Comparison of ENCODE assay signal across 1 cellular context in the genomic region with DNA sequence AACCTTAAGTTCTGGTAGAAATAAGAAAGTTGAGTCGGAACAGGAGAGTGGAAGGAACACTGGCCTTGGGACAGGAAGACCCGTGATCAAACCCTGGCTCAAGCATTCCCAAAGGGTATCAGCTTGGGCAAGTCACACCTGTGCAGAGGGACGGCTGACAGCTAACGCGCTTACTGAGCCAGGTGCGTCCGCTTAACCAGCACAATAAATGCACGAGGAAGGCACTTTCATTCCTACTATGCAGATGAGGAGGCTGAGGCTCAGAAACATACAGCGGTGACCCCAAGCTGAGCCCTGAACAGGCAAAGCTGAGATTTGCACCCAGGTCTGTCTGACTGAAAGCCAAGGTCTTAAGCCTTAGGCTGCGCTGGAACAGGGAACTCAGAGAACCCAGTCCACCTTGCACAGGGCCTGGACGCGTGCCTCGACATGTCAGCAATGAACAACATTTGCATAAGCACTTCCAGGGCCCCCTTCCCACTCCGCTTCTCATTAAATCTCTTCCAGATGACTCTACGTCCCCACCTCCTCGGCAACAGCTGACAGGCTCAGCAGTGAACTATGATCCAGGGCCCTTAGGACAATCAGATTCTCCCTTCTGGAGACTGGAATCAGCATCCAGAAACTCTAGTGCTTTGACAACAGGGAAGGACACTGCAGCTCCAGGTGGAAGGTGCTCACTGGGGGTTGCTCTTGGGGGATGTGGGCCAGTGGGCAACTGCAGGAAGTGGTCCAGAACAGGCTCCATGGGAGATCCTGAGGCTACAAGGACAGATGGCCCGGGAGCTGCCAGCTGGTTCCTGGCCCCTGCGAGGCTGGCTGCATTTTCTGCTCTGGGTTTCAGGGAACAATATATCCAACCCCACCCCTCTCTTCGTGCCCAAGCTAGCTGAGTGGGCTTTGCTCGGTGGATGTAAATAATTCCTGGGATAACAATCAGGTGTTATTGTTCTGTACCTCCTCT.
TF ChIP-seq lines count a peak whose summit lies in the region.

No MANE protein-coding gene starts in this region.

TF ChIP-seq in GM23338, 12 proteins besides CTCF, POLR2A, EP300 and RAD21 (continued from another document):
- TF ChIP-seq, protein P1, sequence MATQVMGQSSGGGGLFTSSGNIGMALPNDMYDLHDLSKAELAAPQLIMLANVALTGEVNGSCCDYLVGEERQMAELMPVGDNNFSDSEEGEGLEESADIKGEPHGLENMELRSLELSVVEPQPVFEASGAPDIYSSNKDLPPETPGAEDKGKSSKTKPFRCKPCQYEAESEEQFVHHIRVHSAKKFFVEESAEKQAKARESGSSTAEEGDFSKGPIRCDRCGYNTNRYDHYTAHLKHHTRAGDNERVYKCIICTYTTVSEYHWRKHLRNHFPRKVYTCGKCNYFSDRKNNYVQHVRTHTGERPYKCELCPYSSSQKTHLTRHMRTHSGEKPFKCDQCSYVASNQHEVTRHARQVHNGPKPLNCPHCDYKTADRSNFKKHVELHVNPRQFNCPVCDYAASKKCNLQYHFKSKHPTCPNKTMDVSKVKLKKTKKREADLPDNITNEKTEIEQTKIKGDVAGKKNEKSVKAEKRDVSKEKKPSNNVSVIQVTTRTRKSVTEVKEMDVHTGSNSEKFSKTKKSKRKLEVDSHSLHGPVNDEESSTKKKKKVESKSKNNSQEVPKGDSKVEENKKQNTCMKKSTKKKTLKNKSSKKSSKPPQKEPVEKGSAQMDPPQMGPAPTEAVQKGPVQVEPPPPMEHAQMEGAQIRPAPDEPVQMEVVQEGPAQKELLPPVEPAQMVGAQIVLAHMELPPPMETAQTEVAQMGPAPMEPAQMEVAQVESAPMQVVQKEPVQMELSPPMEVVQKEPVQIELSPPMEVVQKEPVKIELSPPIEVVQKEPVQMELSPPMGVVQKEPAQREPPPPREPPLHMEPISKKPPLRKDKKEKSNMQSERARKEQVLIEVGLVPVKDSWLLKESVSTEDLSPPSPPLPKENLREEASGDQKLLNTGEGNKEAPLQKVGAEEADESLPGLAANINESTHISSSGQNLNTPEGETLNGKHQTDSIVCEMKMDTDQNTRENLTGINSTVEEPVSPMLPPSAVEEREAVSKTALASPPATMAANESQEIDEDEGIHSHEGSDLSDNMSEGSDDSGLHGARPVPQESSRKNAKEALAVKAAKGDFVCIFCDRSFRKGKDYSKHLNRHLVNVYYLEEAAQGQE (IDR thresholded peaks at IDR 0.05; ENCODE audit: unreplicated experiment): no peak
- TF ChIP-seq, protein P2, sequence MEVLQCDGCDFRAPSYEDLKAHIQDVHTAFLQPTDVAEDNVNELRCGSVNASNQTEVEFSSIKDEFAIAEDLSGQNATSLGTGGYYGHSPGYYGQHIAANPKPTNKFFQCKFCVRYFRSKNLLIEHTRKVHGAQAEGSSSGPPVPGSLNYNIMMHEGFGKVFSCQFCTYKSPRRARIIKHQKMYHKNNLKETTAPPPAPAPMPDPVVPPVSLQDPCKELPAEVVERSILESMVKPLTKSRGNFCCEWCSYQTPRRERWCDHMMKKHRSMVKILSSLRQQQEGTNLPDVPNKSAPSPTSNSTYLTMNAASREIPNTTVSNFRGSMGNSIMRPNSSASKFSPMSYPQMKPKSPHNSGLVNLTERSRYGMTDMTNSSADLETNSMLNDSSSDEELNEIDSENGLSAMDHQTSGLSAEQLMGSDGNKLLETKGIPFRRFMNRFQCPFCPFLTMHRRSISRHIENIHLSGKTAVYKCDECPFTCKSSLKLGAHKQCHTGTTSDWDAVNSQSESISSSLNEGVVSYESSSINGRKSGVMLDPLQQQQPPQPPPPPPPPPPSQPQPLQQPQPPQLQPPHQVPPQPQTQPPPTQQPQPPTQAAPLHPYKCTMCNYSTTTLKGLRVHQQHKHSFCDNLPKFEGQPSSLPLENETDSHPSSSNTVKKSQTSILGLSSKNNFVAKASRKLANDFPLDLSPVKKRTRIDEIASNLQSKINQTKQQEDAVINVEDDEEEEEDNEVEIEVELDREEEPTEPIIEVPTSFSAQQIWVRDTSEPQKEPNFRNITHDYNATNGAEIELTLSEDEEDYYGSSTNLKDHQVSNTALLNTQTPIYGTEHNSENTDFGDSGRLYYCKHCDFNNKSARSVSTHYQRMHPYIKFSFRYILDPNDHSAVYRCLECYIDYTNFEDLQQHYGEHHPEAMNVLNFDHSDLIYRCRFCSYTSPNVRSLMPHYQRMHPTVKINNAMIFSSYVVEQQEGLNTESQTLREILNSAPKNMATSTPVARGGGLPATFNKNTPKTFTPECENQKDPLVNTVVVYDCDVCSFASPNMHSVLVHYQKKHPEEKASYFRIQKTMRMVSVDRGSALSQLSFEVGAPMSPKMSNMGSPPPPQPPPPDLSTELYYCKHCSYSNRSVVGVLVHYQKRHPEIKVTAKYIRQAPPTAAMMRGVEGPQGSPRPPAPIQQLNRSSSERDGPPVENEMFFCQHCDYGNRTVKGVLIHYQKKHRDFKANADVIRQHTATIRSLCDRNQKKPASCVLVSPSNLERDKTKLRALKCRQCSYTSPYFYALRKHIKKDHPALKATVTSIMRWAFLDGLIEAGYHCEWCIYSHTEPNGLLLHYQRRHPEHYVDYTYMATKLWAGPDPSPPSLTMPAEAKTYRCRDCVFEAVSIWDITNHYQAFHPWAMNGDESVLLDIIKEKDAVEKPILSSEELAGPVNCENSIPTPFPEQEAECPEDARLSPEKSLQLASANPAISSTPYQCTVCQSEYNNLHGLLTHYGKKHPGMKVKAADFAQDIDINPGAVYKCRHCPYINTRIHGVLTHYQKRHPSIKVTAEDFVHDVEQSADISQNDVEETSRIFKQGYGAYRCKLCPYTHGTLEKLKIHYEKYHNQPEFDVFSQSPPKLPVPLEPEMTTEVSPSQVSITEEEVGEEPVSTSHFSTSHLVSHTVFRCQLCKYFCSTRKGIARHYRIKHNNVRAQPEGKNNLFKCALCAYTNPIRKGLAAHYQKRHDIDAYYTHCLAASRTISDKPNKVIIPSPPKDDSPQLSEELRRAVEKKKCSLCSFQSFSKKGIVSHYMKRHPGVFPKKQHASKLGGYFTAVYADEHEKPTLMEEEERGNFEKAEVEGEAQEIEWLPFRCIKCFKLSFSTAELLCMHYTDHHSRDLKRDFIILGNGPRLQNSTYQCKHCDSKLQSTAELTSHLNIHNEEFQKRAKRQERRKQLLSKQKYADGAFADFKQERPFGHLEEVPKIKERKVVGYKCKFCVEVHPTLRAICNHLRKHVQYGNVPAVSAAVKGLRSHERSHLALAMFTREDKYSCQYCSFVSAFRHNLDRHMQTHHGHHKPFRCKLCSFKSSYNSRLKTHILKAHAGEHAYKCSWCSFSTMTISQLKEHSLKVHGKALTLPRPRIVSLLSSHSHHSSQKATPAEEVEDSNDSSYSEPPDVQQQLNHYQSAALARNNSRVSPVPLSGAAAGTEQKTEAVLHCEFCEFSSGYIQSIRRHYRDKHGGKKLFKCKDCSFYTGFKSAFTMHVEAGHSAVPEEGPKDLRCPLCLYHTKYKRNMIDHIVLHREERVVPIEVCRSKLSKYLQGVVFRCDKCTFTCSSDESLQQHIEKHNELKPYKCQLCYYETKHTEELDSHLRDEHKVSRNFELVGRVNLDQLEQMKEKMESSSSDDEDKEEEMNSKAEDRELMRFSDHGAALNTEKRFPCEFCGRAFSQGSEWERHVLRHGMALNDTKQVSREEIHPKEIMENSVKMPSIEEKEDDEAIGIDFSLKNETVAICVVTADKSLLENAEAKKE (CRISPR knock-in tag; IDR thresholded peaks at IDR 0.05): no peak
- TF ChIP-seq EZH2phosphoT487 (IDR thresholded peaks at IDR 0.05; ENCODE audit: unreplicated experiment): no peak
